Comparison of ENCODE assay signal across 8 cellular contexts in genomic region chr17:77287432-77288068, GRCh38.
DNase-seq lines count a peak whose midpoint lies in the region; TF ChIP-seq lines count a peak whose summit lies in the region.

No MANE protein-coding gene starts in this region.

- H3F3A ChIP-seq in GM23248 (ENCODE audit: insufficient read depth), result peaks cover 21% of the 10 kb centered on the region

- no peaks in the 10 kb centered on the region for H3K9me2 ChIP-seq in GM23248 (ENCODE audit: insufficient read depth)

- in situ Hi-C loops in GM23248 (cut with MboI), result no loop called here

- DNase-seq in GM23248 (peak; percentile 95), SHP77 treated with DMSO at 0.1 percent for 48 hours (lab: John Stamatoyannopoulos, UW) (peak; percentile 50), glomerular visceral epithelial cell (ENCODE audit: extremely low spot score) (peak; percentile 92), sigmoid colon (peak; percentile 79), UCSD-AML1 (lab: John Stamatoyannopoulos, UW; ENCODE audit: unreplicated experiment) (no peak), pons (ENCODE audit: low spot score) (no peak), OCI-M1 (lab: John Stamatoyannopoulos, UW) (no peak)
- no peak for DNase-seq in activated CD8-positive, alpha-beta memory T cell treated with anti-CD3 and anti-CD28 coated beads, Interleukin-2, amount 50 U/mL, for 4 hours

- H3K36me3 ChIP-seq in GM23248 (ENCODE audit: low read depth) (no peaks in the 10 kb centered on the region), sigmoid colon (no peaks in the 10 kb centered on the region)

- H3K4me1 ChIP-seq in GM23248 (ENCODE audit: insufficient read depth) (peaks cover 45% of the 10 kb centered on the region), sigmoid colon (peaks cover 0 to 42% (median 33%) of the 10 kb centered on the region in 4 donors)

- H3K9me3 ChIP-seq in GM23248 (ENCODE audit: low read depth) (no peaks in the 10 kb centered on the region), sigmoid colon (no peaks in the 10 kb centered on the region)

- 40 to 48% methylated on average over 11 of the region's 11 CpGs for WGBS in GM23248 (ENCODE audit: low coverage in 1 of 2, low lambda C conversion rate in 2 of 2, missing lambda C conversion rate in 2 of 2), 2 experiments
- whole genome bisulfite sequencing in sigmoid colon, 2 donors, result 16 to 64% methylated on average over 11 of the region's 11 CpGs

- peak overlapping the region; percentile 76 for H3K9ac ChIP-seq in GM23248

- no peak for TF ChIP-seq CTCF in sigmoid colon (IDR thresholded peaks at IDR 0.05)

- H3K4me3 ChIP-seq in GM23248 (no peak overlapping the region), sigmoid colon (no peak overlapping the region)

- intact Hi-C loops in sigmoid colon (cut with DNase I), result no loop called here

- H3K27me3 ChIP-seq in GM23248 (replicated peaks; ENCODE audit: insufficient read depth), result no peaks in the 10 kb centered on the region
- H3K27me3 ChIP-seq in sigmoid colon, result no peaks in the 10 kb centered on the region

- H3K27ac ChIP-seq in GM23248 (peak overlapping the region; percentile 95), sigmoid colon (peak overlapping the region; percentile 57 to 87 (median 84))

- H4K20me1 ChIP-seq in GM23248 (ENCODE audit: insufficient read depth), result no peaks in the 10 kb centered on the region

- H2AFZ ChIP-seq in GM23248, result no peak overlapping the region

- no peak for TF ChIP-seq POLR2A in sigmoid colon (IDR thresholded peaks at IDR 0.05)

- peaks cover 8% of the 10 kb centered on the region; the same call in 1 of the 2 replicates for H3K79me2 ChIP-seq in GM23248 (ENCODE audit: insufficient read depth)

- peak overlapping the region; percentile 65 for H3K4me2 ChIP-seq in GM23248 (ENCODE audit: unreplicated experiment)

- no peak for TF ChIP-seq EP300 in sigmoid colon (IDR thresholded peaks at IDR 0.05)

Comparison
In these comparisons a context has a peak if more than half of its experiments do, and no peak if none do; other contexts are left out.
1. DNase-seq: peak in GM23248 (single experiment), SHP77 treated with DMSO at 0.1 percent for 48 hours (single experiment), glomerular visceral epithelial cell (single experiment) and sigmoid colon (single experiment); none in UCSD-AML1 (single experiment), pons (single experiment), OCI-M1 (single experiment) and activated CD8-positive, alpha-beta memory T cell treated with anti-CD3 and anti-CD28 coated beads, Interleukin-2, amount 50 U/mL, for 4 hours (single experiment).